ENCODE assay signal across 28 cellular contexts in genomic region chr5:84253946-84254345, GRCh38.
"Had no signal": no experiment of that assay in that cellular context is flagged by ENCODE, and none has a peak within 500 bp of the region (broad histone marks: within the 10 kb centered on the region; RNA-seq: fewer than 3 reads in every experiment).

No MANE protein-coding gene starts in this region.

- H3K4me1 ChIP-seq: colonic mucosa, esophagus squamous epithelium, gastroesophageal sphincter had no signal

- H3K9me3 ChIP-seq: colonic mucosa, esophagus squamous epithelium, gastroesophageal sphincter had no signal

- DNase-seq: activated CD4-positive, alpha-beta memory T cell treated with anti-CD3 and anti-CD28 coated beads, Interleukin-2, amount 10 ng/mL, durations not matched to agents 7 days and 5 days; activated CD4-positive, alpha-beta T cell treated with anti-CD3 and anti-CD28 coated beads for 1 hour; activated CD4-positive, alpha-beta T cell treated with anti-CD3 and anti-CD28 coated beads for 4 hours; activated CD4-positive, alpha-beta T cell treated with anti-CD3 and anti-CD28 coated beads, Interleukin-2, amount 10 ng/mL, durations not matched to agents 7 days and 5 days; activated CD4-positive, alpha-beta T cell treated with anti-CD3 and anti-CD28 coated beads, Interleukin-2, amount 50 U/mL, for 4 hours; activated CD4-positive, CD25-positive, alpha-beta regulatory T cell; activated CD8-positive, alpha-beta memory T cell treated with anti-CD3 and anti-CD28 coated beads, Interleukin-2, amount 50 U/mL, for 48 hours; activated gamma-delta T cell; activated naive CD4-positive, alpha-beta T cell; activated naive CD4-positive, alpha-beta T cell treated with anti-CD3 and anti-CD28 coated beads, Interleukin-2, amount 10 ng/mL, durations not matched to agents 7 days and 5 days; activated naive CD8-positive, alpha-beta T cell treated with anti-CD3 and anti-CD28 coated beads, Interleukin-2, amount 10 ng/mL, durations not matched to agents 7 days and 5 days; activated T-cell treated with anti-CD3 and anti-CD28 coated beads for 4 hours; activated T-cell treated with anti-CD3 and anti-CD28 coated beads, Interleukin-2, amount 50 U/mL, for 24 hours; activated T-cell treated with anti-CD3 and anti-CD28 coated beads, Interleukin-2, amount 50 U/mL, for 72 hours; brain microvascular endothelial cell; colonic mucosa; effector CD8-positive, alpha-beta T cell; esophagus squamous epithelium; foreskin melanocyte; head of caudate nucleus; T-helper 1 cell; T-helper 17 cell; T1000 had no signal

- H3K27me3 ChIP-seq: brain microvascular endothelial cell, colonic mucosa, esophagus squamous epithelium, gastroesophageal sphincter had no signal

- H3K4me1 Mint-ChIP-seq: activated CD4-positive, alpha-beta memory T cell treated with anti-CD3 and anti-CD28 coated beads, Interleukin-2, amount 10 ng/mL, durations not matched to agents 7 days and 5 days; activated CD4-positive, alpha-beta T cell treated with anti-CD3 and anti-CD28 coated beads, Interleukin-2, amount 10 ng/mL, durations not matched to agents 7 days and 5 days; activated naive CD4-positive, alpha-beta T cell treated with anti-CD3 and anti-CD28 coated beads, Interleukin-2, amount 10 ng/mL, durations not matched to agents 7 days and 5 days; activated naive CD8-positive, alpha-beta T cell treated with anti-CD3 and anti-CD28 coated beads, Interleukin-2, amount 10 ng/mL, durations not matched to agents 7 days and 5 days; central memory CD8-positive, alpha-beta T cell; T-helper 17 cell had no signal

- H3K27me3 Mint-ChIP-seq: activated CD4-positive, alpha-beta memory T cell treated with anti-CD3 and anti-CD28 coated beads, Interleukin-2, amount 10 ng/mL, durations not matched to agents 7 days and 5 days; activated CD4-positive, alpha-beta T cell treated with anti-CD3 and anti-CD28 coated beads, Interleukin-2, amount 10 ng/mL, durations not matched to agents 7 days and 5 days; activated naive CD4-positive, alpha-beta T cell treated with anti-CD3 and anti-CD28 coated beads, Interleukin-2, amount 10 ng/mL, durations not matched to agents 7 days and 5 days; activated naive CD8-positive, alpha-beta T cell treated with anti-CD3 and anti-CD28 coated beads, Interleukin-2, amount 10 ng/mL, durations not matched to agents 7 days and 5 days; activated T-cell treated with anti-CD3 and anti-CD28 coated beads, Interleukin-2, amount 50 U/mL, for 24 hours; central memory CD8-positive, alpha-beta T cell; T-helper 17 cell had no signal

- ATAC-seq: activated naive CD4-positive, alpha-beta T cell treated with anti-CD3 and anti-CD28 coated beads, Interleukin-2, amount 50 U/mL, for 72 hours; activated T-cell treated with anti-CD3 and anti-CD28 coated beads, Interleukin-2, amount 50 U/mL, for 72 hours; gastroesophageal sphincter; T-helper 17 cell had no signal

- H3K27ac ChIP-seq: brain microvascular endothelial cell, colonic mucosa, epithelial cell of prostate, esophagus squamous epithelium, gastroesophageal sphincter had no signal

- H3K36me3 Mint-ChIP-seq: activated naive CD4-positive, alpha-beta T cell treated with anti-CD3 and anti-CD28 coated beads, Interleukin-2, amount 10 ng/mL, durations not matched to agents 7 days and 5 days; activated naive CD4-positive, alpha-beta T cell treated with anti-CD3 and anti-CD28 coated beads, Interleukin-2, amount 50 U/mL, for 72 hours; activated naive CD8-positive, alpha-beta T cell treated with anti-CD3 and anti-CD28 coated beads, Interleukin-2, amount 10 ng/mL, durations not matched to agents 7 days and 5 days had no signal

- H3K36me3 ChIP-seq: brain microvascular endothelial cell, colonic mucosa, esophagus squamous epithelium, gastroesophageal sphincter had no signal

- H3K27ac Mint-ChIP-seq: activated CD4-positive, alpha-beta memory T cell treated with anti-CD3 and anti-CD28 coated beads, Interleukin-2, amount 10 ng/mL, durations not matched to agents 7 days and 5 days; activated CD4-positive, alpha-beta T cell treated with anti-CD3 and anti-CD28 coated beads, Interleukin-2, amount 10 ng/mL, durations not matched to agents 7 days and 5 days; activated naive CD4-positive, alpha-beta T cell treated with anti-CD3 and anti-CD28 coated beads, Interleukin-2, amount 10 ng/mL, durations not matched to agents 7 days and 5 days; activated naive CD4-positive, alpha-beta T cell treated with anti-CD3 and anti-CD28 coated beads, Interleukin-2, amount 50 U/mL, for 72 hours; activated naive CD8-positive, alpha-beta T cell treated with anti-CD3 and anti-CD28 coated beads, Interleukin-2, amount 10 ng/mL, durations not matched to agents 7 days and 5 days; activated T-cell treated with anti-CD3 and anti-CD28 coated beads, Interleukin-2, amount 50 U/mL, for 24 hours; activated T-cell treated with anti-CD3 and anti-CD28 coated beads, Interleukin-2, amount 50 U/mL, for 72 hours; T-helper 17 cell; T-helper 2 cell treated with Interferon-gamma antibody and Interleukin-4, amounts not matched to agents 5 μg/mL and 100 μg/mL, for 36 hours had no signal

- H3K4me3 ChIP-seq: colonic mucosa, esophagus squamous epithelium, gastroesophageal sphincter had no signal

- H3K9me3 Mint-ChIP-seq: activated CD4-positive, alpha-beta memory T cell treated with anti-CD3 and anti-CD28 coated beads, Interleukin-2, amount 10 ng/mL, durations not matched to agents 7 days and 5 days; activated CD4-positive, alpha-beta T cell treated with anti-CD3 and anti-CD28 coated beads, Interleukin-2, amount 10 ng/mL, durations not matched to agents 7 days and 5 days; activated naive CD4-positive, alpha-beta T cell treated with anti-CD3 and anti-CD28 coated beads, Interleukin-2, amount 10 ng/mL, durations not matched to agents 7 days and 5 days; activated naive CD8-positive, alpha-beta T cell treated with anti-CD3 and anti-CD28 coated beads, Interleukin-2, amount 10 ng/mL, durations not matched to agents 7 days and 5 days; activated T-cell treated with anti-CD3 and anti-CD28 coated beads, Interleukin-2, amount 50 U/mL, for 24 hours; T-helper 2 cell treated with Interferon-gamma antibody and Interleukin-4, amounts not matched to agents 5 μg/mL and 100 μg/mL, for 36 hours had no signal

- H3K4me3 Mint-ChIP-seq: activated CD4-positive, alpha-beta memory T cell treated with anti-CD3 and anti-CD28 coated beads, Interleukin-2, amount 10 ng/mL, durations not matched to agents 7 days and 5 days; activated CD4-positive, alpha-beta T cell treated with anti-CD3 and anti-CD28 coated beads, Interleukin-2, amount 10 ng/mL, durations not matched to agents 7 days and 5 days; activated naive CD4-positive, alpha-beta T cell treated with anti-CD3 and anti-CD28 coated beads, Interleukin-2, amount 10 ng/mL, durations not matched to agents 7 days and 5 days; activated naive CD8-positive, alpha-beta T cell treated with anti-CD3 and anti-CD28 coated beads, Interleukin-2, amount 10 ng/mL, durations not matched to agents 7 days and 5 days; activated T-cell treated with anti-CD3 and anti-CD28 coated beads, Interleukin-2, amount 50 U/mL, for 24 hours; activated T-cell treated with anti-CD3 and anti-CD28 coated beads, Interleukin-2, amount 50 U/mL, for 72 hours; central memory CD8-positive, alpha-beta T cell; T-helper 17 cell; T-helper 2 cell treated with Interferon-gamma antibody and Interleukin-4, amounts not matched to agents 5 μg/mL and 100 μg/mL, for 36 hours had no signal
